In genomic region chr9:17578911-17579793, GRCh38 we compare ENCODE assay signal across 8 cellular contexts. TPM values are rescaled to one million over a fixed set of nuclear protein-coding genes. Genes with fewer than 3 reads are reported as not detected.
A peak's percentile ranks its signal among the peaks of the same experiment; 100 is the strongest.
DNase-seq lines count a peak whose midpoint lies in the region; ATAC-seq, FAIRE-seq and TF ChIP-seq lines count a peak whose summit lies in the region.

TSS of gene SH3GL2 (plus strand) at chr9:17579066.

- TF ChIP-seq CTCF in left ventricle myocardium inferior (IDR thresholded peaks at IDR 0.05; ENCODE audit: borderline replicate concordance), result no peak
- TF ChIP-seq CTCF in psoas muscle (IDR thresholded peaks at IDR 0.05), result no peak

- H3K27me3 ChIP-seq in left ventricle myocardium inferior (ENCODE audit: low read depth) (peaks cover 68% of the 10 kb centered on the region), psoas muscle (ENCODE audit: insufficient read depth in 3 of 3, low read length in 2 of 3) (peaks cover 5 to 43% (median 21%) of the 10 kb centered on the region in 3 donors)

- H3K4me3 Mint-ChIP-seq in activated naive CD8-positive, alpha-beta T cell treated with anti-CD3 and anti-CD28 coated beads for 36 hours, result peak within 1 kb of the TSS; percentile 50

- H3K9me3 ChIP-seq in left ventricle myocardium inferior (replicated peaks), result no peaks in the 10 kb centered on the region
- no peaks in the 10 kb centered on the region for H3K9me3 ChIP-seq in psoas muscle

- no peaks in the 10 kb centered on the region for H3K36me3 Mint-ChIP-seq in activated naive CD8-positive, alpha-beta T cell treated with anti-CD3 and anti-CD28 coated beads for 36 hours

- H3K4me3 ChIP-seq in left ventricle myocardium inferior (peak within 1 kb of the TSS; percentile 68), psoas muscle (peak within 1 kb of the TSS; percentile 58)

- H3K9me3 Mint-ChIP-seq in activated naive CD8-positive, alpha-beta T cell treated with anti-CD3 and anti-CD28 coated beads for 36 hours, result peaks cover 3% of the 10 kb centered on the region

- peaks cover 42% of the 10 kb centered on the region for H3K27me3 Mint-ChIP-seq in activated naive CD8-positive, alpha-beta T cell treated with anti-CD3 and anti-CD28 coated beads for 36 hours

- peaks cover 12% of the 10 kb centered on the region for H3K4me1 ChIP-seq in left ventricle myocardium inferior
- peaks cover 6% of the 10 kb centered on the region for H3K4me1 ChIP-seq in psoas muscle

- H3K27ac ChIP-seq in left ventricle myocardium inferior (replicated peaks) (no peak within 1 kb of the TSS), psoas muscle (no peak within 1 kb of the TSS)

- no peak for FAIRE-seq in GM19239 (lab: Jason Lieb, UNC)

- H3K4me1 Mint-ChIP-seq in activated naive CD8-positive, alpha-beta T cell treated with anti-CD3 and anti-CD28 coated beads for 36 hours, result peaks cover 3% of the 10 kb centered on the region

- intact Hi-C loops in left ventricle myocardium inferior (cut with micrococcal nuclease), result no loop called here
- intact Hi-C loops in psoas muscle (cut with DNase I), result no loop called here

- peak; percentile 53 for ATAC-seq in GM19468 (IDR thresholded peaks at IDR 0.05; ENCODE audit: extremely low read depth, unreplicated experiment)
- peak in 1 of 4 donors; percentile 21 for ATAC-seq in psoas muscle

- H3K36me3 ChIP-seq in left ventricle myocardium inferior (no peaks in the 10 kb centered on the region), psoas muscle (ENCODE audit: insufficient read depth in 1 of 2, low read depth in 1 of 2) (no peaks in the 10 kb centered on the region)

- no peak within 1 kb of the TSS for H3K27ac Mint-ChIP-seq in activated naive CD8-positive, alpha-beta T cell treated with anti-CD3 and anti-CD28 coated beads for 36 hours

- 0 to 1% (median 1%) methylated on average over 56 to 109 of the region's 109 CpGs for WGBS in psoas muscle, 3 donors

- DNase-seq in COLO668 (lab: John Stamatoyannopoulos, UW; ENCODE audit: unreplicated experiment) (peak; percentile 96), NCI-H146 (lab: John Stamatoyannopoulos, UW) (peak; percentile 98), left ventricle myocardium inferior (peak; percentile 20), psoas muscle (peak in 1 of 2 donors; percentile 46), AG08395 (ENCODE audit: low spot score) (no peak), GM19239 (ENCODE audit: insufficient read length, low spot score) (no peak)
- peak; percentile 26 for DNase-seq in activated naive CD8-positive, alpha-beta T cell treated with anti-CD3 and anti-CD28 coated beads for 36 hours

RNA-seq across cellular contexts. Expression of gene SH3GL2, which starts in this region (rescaled TPM):
- not detected for total RNA-seq in activated naive CD8-positive, alpha-beta T cell treated with anti-CD3 and anti-CD28 coated beads for 36 hours
- total RNA-seq in left ventricle myocardium inferior, result 7.3 TPM
- total RNA-seq in psoas muscle, result not detected
- under 1 TPM in 1 of 3 donors, not detected in 2; 0.08 TPM for polyA plus RNA-seq in psoas muscle

Comparison
In these comparisons a context has a peak if more than half of its experiments do, and no peak if none do; other contexts are left out.
1. Peak in DNase-seq in activated naive CD8-positive, alpha-beta T cell treated with anti-CD3 and anti-CD28 coated beads for 36 hours; RNA of the gene not detected or under 1 TPM.
2. DNase-seq: peak in COLO668 (single experiment), NCI-H146 (single experiment) and left ventricle myocardium inferior (single experiment); none in AG08395 (single experiment) and GM19239 (single experiment).